ENCODE assay signal across 28 cellular contexts in genomic region chr20:62162765-62163484, GRCh38. TPM values are rescaled to one million over a fixed set of nuclear protein-coding genes. Genes with fewer than 3 reads are reported as not detected.
DNase-seq lines count a peak whose midpoint lies in the region; ATAC-seq, FAIRE-seq and TF ChIP-seq lines count a peak whose summit lies in the region.
"Had no signal": no experiment of that assay in that cellular context is flagged by ENCODE, and none has a peak within 500 bp of the region (broad histone marks: within the 10 kb centered on the region; RNA-seq: fewer than 3 reads in every experiment).

No MANE protein-coding gene starts in this region.

- FAIRE-seq in HTR-8/SVneo (lab: Jason Lieb, UNC): peak; percentile 94
- FAIRE-seq in GM12878 (lab: Jason Lieb, UNC): no peak
- FAIRE-seq: A204.1, GM12892, GM19239, H54 had no signal

- TF ChIP-seq CTCF in left ventricle myocardium inferior (IDR thresholded peaks at IDR 0.05; ENCODE audit: borderline replicate concordance) (no peak), GM12878 (IDR thresholded peaks at IDR 0.05 in 2 of 3, conservative IDR thresholded peaks at IDR 0.05 in 1 of 3; ENCODE audit: control insufficient read depth in 2 of 3, extremely low read depth in 1 of 3, insufficient read depth in 1 of 3, low read depth in 3 of 3, low read length in 3 of 3) (no peak), osteoblast (IDR thresholded peaks at IDR 0.05; ENCODE audit: extremely low read depth, low read depth, low read length) (no peak)

- SMC1A ChIA-PET in GM12878 (lab: Charles Lee; ENCODE audit: uncharacterized antibody, unreplicated experiment): no interaction called here

- no peak overlapping the region for H2AFZ ChIP-seq in GM12878 (ENCODE audit: control insufficient read depth, low read depth, low read length)
- H2AFZ ChIP-seq in osteoblast (ENCODE audit: low read length): no peak overlapping the region
- H2AFZ ChIP-seq: GM23338 had no signal

- no TSS peak for BruUV-seq in GM12878 (replicated peaks; lab: Mats Ljungman, UMichigan)

- peak; percentile 37 for DNase-seq in Right ventricle myocardium inferior (ENCODE audit: missing footprints)
- no peak for DNase-seq in left ventricle myocardium inferior
- no peak for DNase-seq in HTR-8/SVneo (ENCODE audit: insufficient read length, low spot score)
- no peak for DNase-seq in GM12878 (ENCODE audit: low read depth, low spot score)
- DNase-seq in osteoblast (ENCODE audit: insufficient read length, low spot score, missing footprints): peak; percentile 58
- no peak for DNase-seq in SW480 (ENCODE audit: low spot score)
- DNase-seq: AML-193; BE2C; Calu3; CD4-positive, alpha-beta T cell; CD8-positive, alpha-beta memory T cell; DMS53; DMS79 treated with DMSO at 0.1 percent for 48 hours; GF-D8; HFFc6 had no signal

- H3K27ac ChIP-seq in left ventricle myocardium inferior (replicated peaks) (no peak overlapping the region), GM12878 (ENCODE audit: control insufficient read depth, insufficient read depth) (no peak overlapping the region), osteoblast (ENCODE audit: low read depth, low read length) (no peak overlapping the region)
- H3K27ac ChIP-seq: 22Rv1; BLaER1 treated with 17β-estradiol and CSF1 and Interleukin-3, amounts not matched to agents 10 nM and 100 nM had no signal

- H3K4me3 ChIP-seq in left ventricle myocardium inferior (no peak overlapping the region), GM12878 (no peak overlapping the region), osteoblast (ENCODE audit: insufficient read depth, low read length) (no peak overlapping the region)
- H3K4me3 ChIP-seq: BLaER1 treated with 17β-estradiol and CSF1 and Interleukin-3, amounts not matched to agents 10 nM and 100 nM; GM23338; HAP-1 had no signal

- no peaks in the 10 kb centered on the region for H3K4me1 ChIP-seq in left ventricle myocardium inferior
- peaks cover 9% of the 10 kb centered on the region for H3K4me1 ChIP-seq in GM12878 (ENCODE audit: control insufficient read depth, insufficient read depth, low read length)
- peaks cover 20% of the 10 kb centered on the region for H3K4me1 ChIP-seq in osteoblast (ENCODE audit: insufficient read depth, low read length)
- H3K4me1 ChIP-seq: HAP-1 had no signal

- RAD21 ChIA-PET in GM12878 (lab: Charles Lee; ENCODE audit: unreplicated experiment): no interaction called here

- H3K79me2 ChIP-seq in GM12878 (ENCODE audit: control insufficient read depth, insufficient read depth, low read length): no peaks in the 10 kb centered on the region
- peaks cover 28% of the 10 kb centered on the region for H3K79me2 ChIP-seq in osteoblast (ENCODE audit: insufficient read depth, low read length)

- TF ChIP-seq EP300 in GM12878 (IDR thresholded peaks at IDR 0.05; ENCODE audit: borderline replicate concordance in 1 of 2, control insufficient read depth in 1 of 2, low read depth in 2 of 2, low read length in 2 of 2): no peak

- no peak overlapping the region for H3K9ac ChIP-seq in GM12878 (ENCODE audit: control insufficient read depth, insufficient read depth, low read length)
- H3K9ac ChIP-seq: BLaER1 treated with 17β-estradiol and CSF1 and Interleukin-3, amounts not matched to agents 10 nM and 100 nM had no signal

- H3K9me3 ChIP-seq in left ventricle myocardium inferior (replicated peaks) (no peaks in the 10 kb centered on the region), GM12878 (replicated peaks; ENCODE audit: control insufficient read depth, insufficient read depth, low read length) (no peaks in the 10 kb centered on the region), osteoblast (ENCODE audit: low read depth, low read length) (no peaks in the 10 kb centered on the region)
- H3K9me3 ChIP-seq: BE2C; BLaER1 treated with 17β-estradiol and CSF1 and Interleukin-3, amounts not matched to agents 10 nM and 100 nM; HAP-1 had no signal

- H3K27me3 ChIP-seq in left ventricle myocardium inferior (ENCODE audit: low read depth) (no peaks in the 10 kb centered on the region), GM12878 (replicated peaks in 1 of 2; ENCODE audit: control insufficient read depth in 2 of 2, insufficient read depth in 2 of 2, low read length in 1 of 2) (no peaks in the 10 kb centered on the region), osteoblast (ENCODE audit: insufficient read depth, low read length) (no peaks in the 10 kb centered on the region)
- H3K27me3 ChIP-seq: BE2C; BLaER1 treated with 17β-estradiol and CSF1 and Interleukin-3, amounts not matched to agents 10 nM and 100 nM had no signal

- H3K36me3 ChIP-seq in left ventricle myocardium inferior (peaks cover 74% of the 10 kb centered on the region), GM12878 (ENCODE audit: control insufficient read depth in 2 of 2, insufficient read depth in 2 of 2, low read length in 1 of 2) (peaks cover 14 to 47% of the 10 kb centered on the region in 2 experiments; a peak in 3 of 4 replicates), osteoblast (ENCODE audit: insufficient read depth, low read length) (peaks cover 21% of the 10 kb centered on the region)

- H4K20me1 ChIP-seq in GM12878 (ENCODE audit: control insufficient read depth, insufficient read depth) (no peaks in the 10 kb centered on the region), osteoblast (ENCODE audit: insufficient read depth, low read length) (peaks cover under 1% of the 10 kb centered on the region)

- intact Hi-C loops in Right ventricle myocardium inferior (cut with DNase I): no loop called here
- intact Hi-C loops in left ventricle myocardium inferior (cut with micrococcal nuclease): no loop called here
- intact Hi-C loops in GM12878 (cut with micrococcal nuclease; ENCODE audit: unreplicated experiment): no loop called here

- CTCF ChIA-PET in GM12878 (lab: Yijun Ruan, JAX): no interaction called here

- ATAC-seq in Right ventricle myocardium inferior (no peak), GM12878 (no peak), GM19328 (IDR thresholded peaks at IDR 0.05; ENCODE audit: unreplicated experiment) (no peak), GM18909 (IDR thresholded peaks at IDR 0.05; ENCODE audit: poor library complexity, unreplicated experiment) (no peak)
- ATAC-seq: GM23338 had no signal

- TF ChIP-seq RAD21 in GM12878 (IDR thresholded peaks at IDR 0.05; ENCODE audit: insufficient read depth, low read depth, low read length): no peak

- no peak overlapping the region for H3K4me2 ChIP-seq in GM12878 (ENCODE audit: control insufficient read depth, insufficient read depth)
- H3K4me2 ChIP-seq in osteoblast (ENCODE audit: insufficient read depth, low read length): no peak overlapping the region
- H3K4me2 ChIP-seq: BLaER1 treated with 17β-estradiol and CSF1 and Interleukin-3, amounts not matched to agents 10 nM and 100 nM; GM23338 had no signal

- 97% methylated on average over 17 of the region's 38 CpGs for WGBS in GM12878 (ENCODE audit: insufficient coverage, insufficient replicate concordance, low lambda C conversion rate, missing lambda C conversion rate)

- TF ChIP-seq POLR2A in GM12878 (IDR thresholded peaks at IDR 0.05; ENCODE audit: low read depth, low read length): 0 out of 2 replicates have a peak, but pooled peaks have one; percentile 27

- in situ Hi-C loops in GM12878 (cut with MboI): no loop called here

- POLR2A ChIA-PET in GM12878 (lab: Charles Lee): no interaction called here

RNA-seq across cellular contexts. Expression of gene SS18L1, which starts 19.4 kb away (rescaled TPM):
- 7.8 TPM for total RNA-seq in Right ventricle myocardium inferior
- total RNA-seq in left ventricle myocardium inferior: 9.0 TPM
- total RNA-seq in GM12878 (2013; cell fraction: nucleolus; rRNA removed): 55.6 and 59.3 TPM in 2 replicates
- total RNA-seq in GM12878 (2014; rRNA removed): 8.1 and 12.4 TPM in 2 replicates
- 6.1 and 6.6 TPM in 2 replicates for total RNA-seq in GM12878 (2014; rRNA removed; fragmentation: Illumina TruSeq; extraction: Trizol)
- total RNA-seq in GM12878 (2021): 10.4 and 11.1 TPM in 2 replicates
- polyA plus RNA-seq in GM12878 (2011; ENCODE audit: low read depth): 2.8 TPM
- polyA plus RNA-seq in GM12878 (2011; rRNA removed): 11.7 and 12.1 TPM in 2 replicates
- 8.8 and 17.7 TPM in 2 replicates for polyA plus RNA-seq in GM12878 (2011; cell fraction: cytosol; rRNA removed)
- polyA plus RNA-seq in GM12878 (2011; cell fraction: nucleus; rRNA removed): 46.7 and 57.7 TPM in 2 replicates
- polyA plus RNA-seq in GM12878 (2012): 6.1 and 8.3 TPM in 2 replicates
- polyA plus RNA-seq in GM12878 (2014; fragmentation: Illumina TruSeq; extraction: Trizol): 7.0 and 8.2 TPM in 2 replicates
- 1 to 10 TPM; 1.8 to 2.2 TPM for polyA plus RNA-seq in GM12878 (2014; fragmentation: Nextera tagmentation; extraction: Ambion mirVana)
- polyA plus RNA-seq in GM12878 (2014; rRNA removed): 20.0 and 21.8 TPM in 2 replicates
- 1 to 10 TPM; 2.4 to 2.8 TPM for polyA plus RNA-seq in GM12878 (2016; fragmentation: Nextera tagmentation; extraction: Ambion mirVana)
- 9.8 and 20.6 TPM in 2 replicates for polyA minus RNA-seq in GM12878 (2011; rRNA and poly(A)+ RNA removed)
- polyA minus RNA-seq in GM12878 (2011; cell fraction: cytosol; rRNA and poly(A)+ RNA removed): 6.7 and 7.0 TPM in 2 replicates
- polyA minus RNA-seq in GM12878 (2011; cell fraction: nucleus; rRNA and poly(A)+ RNA removed): 13.2 and 25.6 TPM in 2 replicates
- 12.7 TPM in 2 replicates for total RNA-seq in osteoblast

RNA-seq across cellular contexts. Expression of gene PSMA7, which starts 19.7 kb away (rescaled TPM):
- total RNA-seq in Right ventricle myocardium inferior: 230 TPM
- total RNA-seq in left ventricle myocardium inferior: 233 TPM
- total RNA-seq in GM12878 (2013; cell fraction: nucleolus; rRNA removed): 59.7 and 68.2 TPM in 2 replicates
- total RNA-seq in GM12878 (2014; rRNA removed): 323 and 324 TPM in 2 replicates
- total RNA-seq in GM12878 (2014; rRNA removed; fragmentation: Illumina TruSeq; extraction: Trizol): 210 and 216 TPM in 2 replicates
- total RNA-seq in GM12878 (2021): 348 and 359 TPM in 2 replicates
- 125 TPM for polyA plus RNA-seq in GM12878 (2011; ENCODE audit: low read depth)
- polyA plus RNA-seq in GM12878 (2011; rRNA removed): 273 and 397 TPM in 2 replicates
- 444 and 554 TPM in 2 replicates for polyA plus RNA-seq in GM12878 (2011; cell fraction: cytosol; rRNA removed)
- polyA plus RNA-seq in GM12878 (2011; cell fraction: nucleus; rRNA removed): 378 and 385 TPM in 2 replicates
- 199 and 211 TPM in 2 replicates for polyA plus RNA-seq in GM12878 (2012)
- 131 and 219 TPM in 2 replicates for polyA plus RNA-seq in GM12878 (2014; fragmentation: Illumina TruSeq; extraction: Trizol)
- polyA plus RNA-seq in GM12878 (2014; fragmentation: Nextera tagmentation; extraction: Ambion mirVana): 100 to 1,000 TPM; 333 to 546 TPM
- 369 and 389 TPM in 2 replicates for polyA plus RNA-seq in GM12878 (2014; rRNA removed)
- 100 to 1,000 TPM; 824 to 857 TPM for polyA plus RNA-seq in GM12878 (2016; fragmentation: Nextera tagmentation; extraction: Ambion mirVana)
- 170 and 184 TPM in 2 replicates for polyA minus RNA-seq in GM12878 (2011; rRNA and poly(A)+ RNA removed)
- polyA minus RNA-seq in GM12878 (2011; cell fraction: cytosol; rRNA and poly(A)+ RNA removed): 58.0 and 86.2 TPM in 2 replicates
- polyA minus RNA-seq in GM12878 (2011; cell fraction: nucleus; rRNA and poly(A)+ RNA removed): 32.9 and 52.9 TPM in 2 replicates
- 208 and 215 TPM in 2 replicates for total RNA-seq in osteoblast

RNA-seq across cellular contexts. Expression of gene MTG2, which starts 19.9 kb away (rescaled TPM):
- total RNA-seq in Right ventricle myocardium inferior (21.6 TPM), left ventricle myocardium inferior (25.9 TPM), GM12878 (2014; rRNA removed) (40.9 and 44.1 TPM in 2 replicates), GM12878 (2014; rRNA removed; fragmentation: Illumina TruSeq; extraction: Trizol) (19.3 and 28.5 TPM in 2 replicates), GM12878 (2021) (40.4 and 52.4 TPM in 2 replicates), osteoblast (22.1 and 25.0 TPM in 2 replicates)
- 48.5 and 51.0 TPM in 2 replicates for total RNA-seq in GM12878 (2013; cell fraction: nucleolus; rRNA removed)
- 12.8 TPM for polyA plus RNA-seq in GM12878 (2011; ENCODE audit: low read depth)
- polyA plus RNA-seq in GM12878 (2011; rRNA removed) (22.2 and 32.9 TPM in 2 replicates), GM12878 (2014; fragmentation: Illumina TruSeq; extraction: Trizol) (10.4 and 31.4 TPM in 2 replicates), GM12878 (2014; fragmentation: Nextera tagmentation; extraction: Ambion mirVana) (1 to 10 TPM; 6.2 to 7.3 TPM), GM12878 (2014; rRNA removed) (44.5 and 45.2 TPM in 2 replicates), GM12878 (2016; fragmentation: Nextera tagmentation; extraction: Ambion mirVana) (10 to 100 TPM; 35.8 to 38.6 TPM)
- polyA plus RNA-seq in GM12878 (2011; cell fraction: cytosol; rRNA removed): 44.6 and 54.2 TPM in 2 replicates
- 23.9 and 38.8 TPM in 2 replicates for polyA plus RNA-seq in GM12878 (2011; cell fraction: nucleus; rRNA removed)
- 18.6 and 25.9 TPM in 2 replicates for polyA plus RNA-seq in GM12878 (2012)
- polyA minus RNA-seq in GM12878 (2011; rRNA and poly(A)+ RNA removed): 15.4 and 31.5 TPM in 2 replicates
- polyA minus RNA-seq in GM12878 (2011; cell fraction: cytosol; rRNA and poly(A)+ RNA removed): 6.9 and 9.5 TPM in 2 replicates
- 8.2 and 26.7 TPM in 2 replicates for polyA minus RNA-seq in GM12878 (2011; cell fraction: nucleus; rRNA and poly(A)+ RNA removed)

RNA-seq across cellular contexts. Expression of gene LSM14B, which starts 40.6 kb away (rescaled TPM):
- total RNA-seq in Right ventricle myocardium inferior (55.2 TPM), left ventricle myocardium inferior (51.6 TPM), GM12878 (2014; rRNA removed) (18.0 and 18.9 TPM in 2 replicates), GM12878 (2014; rRNA removed; fragmentation: Illumina TruSeq; extraction: Trizol) (13.3 and 16.2 TPM in 2 replicates), GM12878 (2021) (34.3 and 34.9 TPM in 2 replicates), osteoblast (41.8 and 48.5 TPM in 2 replicates)
- 29.3 TPM in 2 replicates for total RNA-seq in GM12878 (2013; cell fraction: nucleolus; rRNA removed)
- 10.6 TPM for polyA plus RNA-seq in GM12878 (2011; ENCODE audit: low read depth)
- polyA plus RNA-seq in GM12878 (2011; rRNA removed) (25.5 and 33.2 TPM in 2 replicates), GM12878 (2014; fragmentation: Illumina TruSeq; extraction: Trizol) (8.9 and 15.1 TPM in 2 replicates), GM12878 (2014; fragmentation: Nextera tagmentation; extraction: Ambion mirVana) (1 to 10 TPM in 1 of 2 experiments, under 1 TPM in 1; 0.56 to 1.8 TPM), GM12878 (2014; rRNA removed) (29.6 and 30.3 TPM in 2 replicates), GM12878 (2016; fragmentation: Nextera tagmentation; extraction: Ambion mirVana) (1 to 10 TPM in 1 of 2 experiments, under 1 TPM in 1; 0.79 to 1.4 TPM)
- polyA plus RNA-seq in GM12878 (2011; cell fraction: cytosol; rRNA removed): 30.6 and 42.4 TPM in 2 replicates
- 49.4 and 55.9 TPM in 2 replicates for polyA plus RNA-seq in GM12878 (2011; cell fraction: nucleus; rRNA removed)
- 26.7 and 32.9 TPM in 2 replicates for polyA plus RNA-seq in GM12878 (2012)
- 25.7 and 36.1 TPM in 2 replicates for polyA minus RNA-seq in GM12878 (2011; rRNA and poly(A)+ RNA removed)
- polyA minus RNA-seq in GM12878 (2011; cell fraction: cytosol; rRNA and poly(A)+ RNA removed): 15.6 and 16.8 TPM in 2 replicates
- 12.8 and 25.0 TPM in 2 replicates for polyA minus RNA-seq in GM12878 (2011; cell fraction: nucleus; rRNA and poly(A)+ RNA removed)

RNA-seq across cellular contexts. Expression of gene HRH3, which starts 57.2 kb away (rescaled TPM):
- total RNA-seq in Right ventricle myocardium inferior (not detected), left ventricle myocardium inferior (not detected), GM12878 (2014; rRNA removed) (not detected in 2 replicates), GM12878 (2014; rRNA removed; fragmentation: Illumina TruSeq; extraction: Trizol) (not detected in 2 replicates), GM12878 (2021) (not detected in 2 replicates), osteoblast (not detected in 2 replicates)
- total RNA-seq in GM12878 (2013; cell fraction: nucleolus; rRNA removed): not detected in 2 replicates
- polyA plus RNA-seq in GM12878 (2011; ENCODE audit: low read depth): not detected
- polyA plus RNA-seq in GM12878 (2011; rRNA removed) (not detected in 2 replicates), GM12878 (2014; fragmentation: Illumina TruSeq; extraction: Trizol) (not detected in 2 replicates), GM12878 (2014; fragmentation: Nextera tagmentation; extraction: Ambion mirVana) (not detected), GM12878 (2014; rRNA removed) (not detected in 2 replicates), GM12878 (2016; fragmentation: Nextera tagmentation; extraction: Ambion mirVana) (not detected)
- not detected in 2 replicates for polyA plus RNA-seq in GM12878 (2011; cell fraction: cytosol; rRNA removed)
- polyA plus RNA-seq in GM12878 (2011; cell fraction: nucleus; rRNA removed): not detected in 2 replicates
- polyA plus RNA-seq in GM12878 (2012): 0.04 TPM in 1 of 2 replicates, not detected in the other
- not detected in 2 replicates for polyA minus RNA-seq in GM12878 (2011; rRNA and poly(A)+ RNA removed)
- not detected in 2 replicates for polyA minus RNA-seq in GM12878 (2011; cell fraction: cytosol; rRNA and poly(A)+ RNA removed)
- not detected in 2 replicates for polyA minus RNA-seq in GM12878 (2011; cell fraction: nucleus; rRNA and poly(A)+ RNA removed)
- total RNA-seq: Calu3; CD4-positive, alpha-beta T cell; CD8-positive, alpha-beta memory T cell; Daoy; G401; HFFc6 had no signal
- polyA plus RNA-seq: CD14-positive monocyte; CD8-positive, alpha-beta memory T cell had no signal

Comparison
In these comparisons a context has a peak if more than half of its experiments do, and no peak if none do; other contexts are left out.
1. DNase-seq: peak in Right ventricle myocardium inferior (single experiment) and osteoblast (single experiment); none in left ventricle myocardium inferior (single experiment), HTR-8/SVneo (single experiment), GM12878 (single experiment) and SW480 (single experiment).